ENCODE assay signal across 8 cellular contexts in genomic region chr7:105652359-105652993, GRCh38.
A peak's percentile ranks its signal among the peaks of the same experiment; 100 is the strongest.
DNase-seq lines count a peak whose midpoint lies in the region; ATAC-seq and TF ChIP-seq lines count a peak whose summit lies in the region.

No MANE protein-coding gene starts in this region.

- peak; percentile 40 for DNase-seq in AG09309 (ENCODE audit: low read depth)
- DNase-seq in NCI-H510A treated with DMSO at 0.1 percent for 48 hours (lab: John Stamatoyannopoulos, UW) = peak; percentile 62
- peak; percentile 70 for DNase-seq in activated CD4-positive, alpha-beta T cell treated with anti-CD3 and anti-CD28 coated beads, Interleukin-2, amount 50 U/mL, for 1 hour
- peak; percentile 51 to 77 for DNase-seq in dermis microvascular lymphatic vessel endothelial cell (ENCODE audit: low read depth in 2 of 2)
- peak; percentile 82 for DNase-seq in medulla oblongata (ENCODE audit: extremely low spot score)
- DNase-seq in stimulated activated CD8-positive, alpha-beta memory T cell treated with anti-CD3 and anti-CD28 coated beads, Interleukin-15, amount 100 ng/mL, for 4 hours (ENCODE audit: low read depth in 2 of 2) = peak; percentile 11 to 19

- TF ChIP-seq CTCF in AG09309 (IDR thresholded peaks at IDR 0.05; ENCODE audit: control insufficient read depth, insufficient read depth, low read depth, low read length, missing control alignments) = peak; percentile 96

- no peak overlapping the region for H3K4me3 ChIP-seq in AG09309 (ENCODE audit: control insufficient read depth, low read depth, low read length)

- ATAC-seq in GM18867 (IDR thresholded peaks at IDR 0.05; ENCODE audit: unreplicated experiment) (peak; percentile 95), HG03354 (IDR thresholded peaks at IDR 0.05; ENCODE audit: poor library complexity, severe bottlenecking, unreplicated experiment) (peak; percentile 90)

Comparison
In these comparisons a context has a peak if more than half of its experiments do, and no peak if none do; other contexts are left out.
1. DNase-seq: peak in every context shown above with its lines; median percentile 82 in medulla oblongata; 70 in activated CD4-positive, alpha-beta T cell treated with anti-CD3 and anti-CD28 coated beads, Interleukin-2, amount 50 U/mL, for 1 hour; 64 in dermis microvascular lymphatic vessel endothelial cell; 62 in NCI-H510A treated with DMSO at 0.1 percent for 48 hours; 40 in AG09309; 15 in stimulated activated CD8-positive, alpha-beta memory T cell treated with anti-CD3 and anti-CD28 coated beads, Interleukin-15, amount 100 ng/mL, for 4 hours.